Comparison of ENCODE assay signal across 10 cellular contexts in genomic region chr5:151663617-151664322, GRCh38. TPM values are rescaled to one million over a fixed set of nuclear protein-coding genes. Genes with fewer than 3 reads are reported as not detected.
A peak's percentile ranks its signal among the peaks of the same experiment; 100 is the strongest.
DNase-seq lines count a peak whose midpoint lies in the region; ATAC-seq, FAIRE-seq and TF ChIP-seq lines count a peak whose summit lies in the region.
"Had no signal": no experiment of that assay in that cellular context is flagged by ENCODE, and none has a peak within 500 bp of the region (broad histone marks: within the 10 kb centered on the region; RNA-seq: fewer than 3 reads in every experiment).

No MANE protein-coding gene starts in this region.

- H3K4me1 Mint-ChIP-seq in activated T-helper 17 cell treated with anti-CD3 and anti-CD28 coated beads, Interleukin-2, amount 50 U/mL, for 72 hours, result no peaks in the 10 kb centered on the region

- no peaks in the 10 kb centered on the region for H3K36me3 Mint-ChIP-seq in activated T-helper 17 cell treated with anti-CD3 and anti-CD28 coated beads, Interleukin-2, amount 50 U/mL, for 72 hours (ENCODE audit: low read depth)
- H3K36me3 Mint-ChIP-seq: activated naive CD8-positive, alpha-beta T cell treated with anti-CD3 and anti-CD28 coated beads, Interleukin-2, amount 10 ng/mL, durations not matched to agents 7 days and 5 days had no signal

- no peak for FAIRE-seq in keratinocyte (lab: Jason Lieb, UNC)

- in situ Hi-C loops in KBM-7 (cut with MboI; ENCODE audit: low pct_unique_long_range_greater_than_20kb, low sequenced_read_pairs), result no loop called here

- H3K27ac ChIP-seq in keratinocyte (ENCODE audit: control insufficient read depth, insufficient read depth, low read length) (no peak overlapping the region), thoracic aorta (peak overlapping the region; percentile 95 to 98)

- H3K27me3 ChIP-seq in keratinocyte (ENCODE audit: control insufficient read depth, extremely low read depth, insufficient read depth, low read length) (no peaks in the 10 kb centered on the region), thoracic aorta (replicated peaks; ENCODE audit: insufficient read depth) (no peaks in the 10 kb centered on the region)

- H3K27me3 Mint-ChIP-seq in activated T-helper 17 cell treated with anti-CD3 and anti-CD28 coated beads, Interleukin-2, amount 50 U/mL, for 72 hours, result no peaks in the 10 kb centered on the region

- no peak for ATAC-seq in activated T-helper 17 cell treated with anti-CD3 and anti-CD28 coated beads, Interleukin-2, amount 50 U/mL, for 72 hours (replicated peaks)
- ATAC-seq in thoracic aorta (ENCODE audit: insufficient number of reproducible peaks, low FRiP score, low read depth) (peak; percentile 19), GM18861 (IDR thresholded peaks at IDR 0.05; ENCODE audit: unreplicated experiment) (no peak), GM19397 (IDR thresholded peaks at IDR 0.05; ENCODE audit: unreplicated experiment) (no peak)

- peak overlapping the region; percentile 12 for H3K27ac Mint-ChIP-seq in activated T-helper 17 cell treated with anti-CD3 and anti-CD28 coated beads, Interleukin-2, amount 50 U/mL, for 72 hours
- H3K27ac Mint-ChIP-seq: activated naive CD8-positive, alpha-beta T cell treated with anti-CD3 and anti-CD28 coated beads, Interleukin-2, amount 10 ng/mL, durations not matched to agents 7 days and 5 days had no signal

- H3K4me3 ChIP-seq in keratinocyte (ENCODE audit: control insufficient read depth in 2 of 3, extremely low read depth in 1 of 3, insufficient read depth in 2 of 3, low read depth in 1 of 3, low read length in 3 of 3), result no peak overlapping the region
- peak overlapping the region; percentile 8 for H3K4me3 ChIP-seq in thoracic aorta

- H3K9me1 ChIP-seq in keratinocyte (ENCODE audit: control insufficient read depth, extremely low read depth, insufficient read depth, low read length), result peaks cover 3% of the 10 kb centered on the region

- dilution Hi-C loops in keratinocyte (cut with MboI; ENCODE audit: extremely low pct_ligation_motif_present, low sequenced_read_pairs), result no loop called here

- H3K4me1 ChIP-seq in keratinocyte (ENCODE audit: control insufficient read depth, extremely low read depth, insufficient read depth, low read length) (peaks cover 36% of the 10 kb centered on the region), thoracic aorta (ENCODE audit: control insufficient read depth in 1 of 2, low read depth in 2 of 2) (peaks cover 39 to 85% of the 10 kb centered on the region in 2 donors)

- H3K9me3 ChIP-seq in keratinocyte (ENCODE audit: control insufficient read depth, low read depth, low read length) (no peaks in the 10 kb centered on the region), thoracic aorta (no peaks in the 10 kb centered on the region)

- TF ChIP-seq CTCF in keratinocyte (optimal IDR thresholded peaks at IDR 0.05 in 1 of 3, IDR thresholded peaks at IDR 0.05 in 1 of 3, conservative IDR thresholded peaks at IDR 0.05 in 1 of 3; ENCODE audit: extremely low read depth in 1 of 3, insufficient read depth in 2 of 3, low read length in 3 of 3) (no peak), thoracic aorta (IDR thresholded peaks at IDR 0.05) (no peak)

- no peaks in the 10 kb centered on the region for H4K20me1 ChIP-seq in keratinocyte (ENCODE audit: control insufficient read depth, extremely low read depth, insufficient read depth, low read length)

- H3K9ac ChIP-seq in keratinocyte (ENCODE audit: control insufficient read depth, extremely low read depth, insufficient read depth, low read length), result no peak overlapping the region

- H3K79me2 ChIP-seq in keratinocyte (ENCODE audit: control insufficient read depth, insufficient read depth, low read length), result no peaks in the 10 kb centered on the region

- no peaks in the 10 kb centered on the region for H3K9me3 Mint-ChIP-seq in activated T-helper 17 cell treated with anti-CD3 and anti-CD28 coated beads, Interleukin-2, amount 50 U/mL, for 72 hours
- H3K9me3 Mint-ChIP-seq: activated naive CD8-positive, alpha-beta T cell treated with anti-CD3 and anti-CD28 coated beads, Interleukin-2, amount 10 ng/mL, durations not matched to agents 7 days and 5 days; neural crest cell had no signal

- H3K4me3 Mint-ChIP-seq in activated T-helper 17 cell treated with anti-CD3 and anti-CD28 coated beads, Interleukin-2, amount 50 U/mL, for 72 hours, result no peak overlapping the region
- H3K4me3 Mint-ChIP-seq: activated naive CD8-positive, alpha-beta T cell treated with anti-CD3 and anti-CD28 coated beads, Interleukin-2, amount 10 ng/mL, durations not matched to agents 7 days and 5 days; neural crest cell had no signal

- DNase-seq in KBM-7 (peak; percentile 63), keratinocyte (ENCODE audit: low read depth, low spot score) (no peak), thoracic aorta (ENCODE audit: low spot score) (no peak)
- no peak for DNase-seq in activated CD4-positive, CD25-positive, alpha-beta regulatory T cell (lab: John Stamatoyannopoulos, UW)
- DNase-seq: activated naive CD8-positive, alpha-beta T cell treated with anti-CD3 and anti-CD28 coated beads, Interleukin-2, amount 10 ng/mL, durations not matched to agents 7 days and 5 days; NCI-H345 had no signal

- H3K36me3 ChIP-seq in keratinocyte (ENCODE audit: control insufficient read depth in 2 of 2, extremely low read depth in 1 of 2, insufficient read depth in 2 of 2, low read length in 2 of 2), result peaks cover 27 to 49% of the 10 kb centered on the region in 2 experiments
- H3K36me3 ChIP-seq in thoracic aorta, result peaks cover 64% of the 10 kb centered on the region

- no peak overlapping the region for H2AFZ ChIP-seq in keratinocyte (ENCODE audit: control insufficient read depth, low read length)

- peak overlapping the region; percentile 14 for H3K4me2 ChIP-seq in keratinocyte (ENCODE audit: control insufficient read depth, extremely low read depth, insufficient read depth, low read depth, low read length)

RNA-seq across cellular contexts. Expression of gene SPARC, which starts 22.9 kb away (rescaled TPM):
- under 1 TPM in 1 of 2 donors, not detected in 1; 0.26 TPM for total RNA-seq in activated T-helper 17 cell treated with anti-CD3 and anti-CD28 coated beads, Interleukin-2, amount 50 U/mL, for 72 hours
- polyA plus RNA-seq in keratinocyte, result 289 to 702 TPM (median 397 TPM) in 3 replicates
- 35.6 TPM for polyA plus RNA-seq in keratinocyte (2011; ENCODE audit: low read depth)
- polyA plus RNA-seq in keratinocyte (2011; cell fraction: cytosol; rRNA removed), result 237 and 295 TPM in 2 replicates
- 536 and 559 TPM in 2 replicates for polyA plus RNA-seq in keratinocyte (2011; cell fraction: nucleus; rRNA removed)
- 21.7 and 645 TPM in 2 replicates for polyA plus RNA-seq in keratinocyte (2012; ENCODE audit: low replicate concordance)
- polyA minus RNA-seq in keratinocyte, result 352 to 681 TPM (median 403 TPM) in 3 replicates
- polyA minus RNA-seq in keratinocyte (2011; cell fraction: cytosol; rRNA and poly(A)+ RNA removed), result 226 TPM
- polyA minus RNA-seq in keratinocyte (2011; cell fraction: nucleus; rRNA and poly(A)+ RNA removed), result 248 and 370 TPM in 2 replicates
- 1,000 to 10,000 TPM; 1,654 to 1,851 TPM for total RNA-seq in thoracic aorta

Comparison
In these comparisons a context has a peak if more than half of its experiments do, and no peak if none do; other contexts are left out.
1. RNA of gene SPARC, which starts 22.9 kb away (total RNA-seq): 1,654 to 1,851 TPM in thoracic aorta; 0.26 TPM in activated T-helper 17 cell treated with anti-CD3 and anti-CD28 coated beads, Interleukin-2, amount 50 U/mL, for 72 hours; every median in the first group is over 1,000 times any median in the second.